In the genomic region with DNA sequence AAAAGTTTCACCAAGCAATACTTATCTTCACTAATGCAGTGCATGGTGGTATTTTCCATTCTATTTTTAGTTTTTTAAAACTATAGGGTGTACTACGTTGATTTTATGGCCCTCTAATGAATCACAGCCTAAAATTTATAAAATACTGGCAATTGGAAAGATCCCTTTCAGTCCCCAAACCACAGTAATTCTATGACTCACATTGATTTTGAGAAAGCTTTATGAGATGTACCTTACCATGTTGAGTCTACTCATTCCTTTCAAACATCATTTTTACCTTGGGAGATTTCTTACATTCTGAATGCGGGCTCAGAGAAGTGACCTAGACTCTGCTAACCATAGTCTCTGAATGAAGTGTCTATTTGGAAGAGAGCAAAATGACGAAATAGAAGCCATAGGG, we compare ENCODE assay signal across 14 cellular contexts.
DNase-seq lines count a peak whose midpoint lies in the region; ATAC-seq and TF ChIP-seq lines count a peak whose summit lies in the region.
"Had no signal": no experiment of that assay in that cellular context is flagged by ENCODE, and none has a peak within 500 bp of the region (broad histone marks: within the 10 kb centered on the region; RNA-seq: fewer than 3 reads in every experiment).

No MANE protein-coding gene starts in this region.

- TF ChIP-seq CTCF in fibroblast of mammary gland (conservative IDR thresholded peaks at IDR 0.05; ENCODE audit: control insufficient read depth, insufficient read depth, low read depth, low read length) (no peak), transverse colon (IDR thresholded peaks at IDR 0.05) (no peak), left ventricle myocardium inferior (IDR thresholded peaks at IDR 0.05; ENCODE audit: borderline replicate concordance) (no peak)

- H3K4me2 ChIP-seq in GM23248 (ENCODE audit: unreplicated experiment) = no peak overlapping the region
- H3K4me2 ChIP-seq: BLaER1 had no signal

- intact Hi-C loops in transverse colon (cut with DNase I; ENCODE audit: low total_unique reads) = no loop called here
- intact Hi-C loops in left ventricle myocardium inferior (cut with micrococcal nuclease) = no loop called here

- no peaks in the 10 kb centered on the region; the same call in 1 of the 2 replicates for H3K9me2 ChIP-seq in GM23248 (ENCODE audit: insufficient read depth)

- H3K27ac ChIP-seq in GM23248 = no peak overlapping the region
- H3K27ac ChIP-seq in transverse colon = no peak overlapping the region
- no peak overlapping the region for H3K27ac ChIP-seq in left ventricle myocardium inferior (replicated peaks)
- H3K27ac ChIP-seq: BLaER1 had no signal

- H3K9me3 ChIP-seq in GM23248 (ENCODE audit: low read depth) (no peaks in the 10 kb centered on the region), transverse colon (no peaks in the 10 kb centered on the region), left ventricle myocardium inferior (replicated peaks) (no peaks in the 10 kb centered on the region)
- H3K9me3 ChIP-seq: BLaER1 had no signal

- ATAC-seq in GM18517 (IDR thresholded peaks at IDR 0.05; ENCODE audit: unreplicated experiment) (no peak), GM21786 (IDR thresholded peaks at IDR 0.05; ENCODE audit: unreplicated experiment) (no peak)
- ATAC-seq: HCT116 had no signal

- peaks cover 8% of the 10 kb centered on the region; the same call in 1 of the 2 replicates for H3K4me1 ChIP-seq in GM23248 (ENCODE audit: insufficient read depth)
- H3K4me1 ChIP-seq in transverse colon = peaks cover 0 to 6% (median 3%) of the 10 kb centered on the region in 4 donors
- H3K4me1 ChIP-seq in left ventricle myocardium inferior = peaks cover 7% of the 10 kb centered on the region

- TF ChIP-seq POLR2A in transverse colon (IDR thresholded peaks at IDR 0.05) = no peak

- in situ Hi-C loops in GM23248 (cut with MboI) (no loop called here), transverse colon (cut with MboI; ENCODE audit: low pct_ligation_motif_present in 1 of 4, low pct_unique_long_range_greater_than_20kb in 1 of 4, low sequenced_read_pairs in 3 of 4) (no loop called here)

- H2AFZ ChIP-seq in GM23248 = 0 out of 2 replicates have a peak overlapping the region, but pooled peaks have one; percentile 20

- no peak overlapping the region for H3K9ac ChIP-seq in GM23248
- H3K9ac ChIP-seq: BLaER1 had no signal

- TF ChIP-seq EP300 in transverse colon (IDR thresholded peaks at IDR 0.05; ENCODE audit: low read depth) = no peak

- H3K27me3 ChIP-seq in GM23248 (replicated peaks; ENCODE audit: insufficient read depth) = no peaks in the 10 kb centered on the region
- peaks cover 5% of the 10 kb centered on the region for H3K27me3 ChIP-seq in transverse colon
- peaks cover 5% of the 10 kb centered on the region for H3K27me3 ChIP-seq in left ventricle myocardium inferior (ENCODE audit: low read depth)
- H3K27me3 ChIP-seq: BLaER1 had no signal

- 47 to 51% methylated on average over 3 of the region's 3 CpGs for WGBS in GM23248 (ENCODE audit: low coverage in 1 of 2, low lambda C conversion rate in 2 of 2, missing lambda C conversion rate in 2 of 2), 2 experiments
- WGBS in transverse colon (ENCODE audit: low coverage in 1 of 2), 2 donors = 71 to 76% methylated on average over 2 to 3 of the region's 3 CpGs

- no peaks in the 10 kb centered on the region for H3K36me3 ChIP-seq in GM23248 (ENCODE audit: low read depth)
- H3K36me3 ChIP-seq in transverse colon = no peaks in the 10 kb centered on the region
- H3K36me3 ChIP-seq in left ventricle myocardium inferior = no peaks in the 10 kb centered on the region
- H3K36me3 ChIP-seq: BLaER1 had no signal

- DNase-seq in EH (ENCODE audit: low read depth) (peak; percentile 28), GM23248 (peak; percentile 41), LHCN-M2 (ENCODE audit: low read depth) (peak; percentile 21), fibroblast of mammary gland (ENCODE audit: low read depth) (peak; percentile 6), transverse colon (no peak), left ventricle myocardium inferior (no peak)
- DNase-seq: 8988T; CD4-positive, alpha-beta memory T cell; DMS153; DMS79 had no signal

- no peaks in the 10 kb centered on the region for H3K79me2 ChIP-seq in GM23248 (ENCODE audit: insufficient read depth)

- no peaks in the 10 kb centered on the region for H4K20me1 ChIP-seq in GM23248 (ENCODE audit: insufficient read depth)
- H4K20me1 ChIP-seq: BLaER1 had no signal

- H3K4me3 ChIP-seq in GM23248 (no peak overlapping the region), fibroblast of mammary gland (ENCODE audit: control insufficient read depth, low read depth, low read length) (no peak overlapping the region), transverse colon (no peak overlapping the region), left ventricle myocardium inferior (no peak overlapping the region)
- H3K4me3 ChIP-seq: BLaER1 had no signal

- H3F3A ChIP-seq in GM23248 (ENCODE audit: insufficient read depth) = no peaks in the 10 kb centered on the region

Comparison
In these comparisons a context has a peak if more than half of its experiments do, and no peak if none do; other contexts are left out.
1. DNase-seq: peak in EH (single experiment), GM23248 (single experiment), LHCN-M2 (single experiment) and fibroblast of mammary gland (single experiment); none in transverse colon (single experiment) and left ventricle myocardium inferior (single experiment).